Comparison of ENCODE assay signal across 7 cellular contexts in genomic region chr1:227971643-227972282, GRCh38. TPM values are rescaled to one million over a fixed set of nuclear protein-coding genes. Genes with fewer than 3 reads are reported as not detected.
"Had no signal": no experiment of that assay in that cellular context is flagged by ENCODE, and none has a peak within 500 bp of the region (broad histone marks: within the 10 kb centered on the region; RNA-seq: fewer than 3 reads in every experiment).

No MANE protein-coding gene starts in this region.

RNA-seq across cellular contexts. Expression of gene WNT9A, which starts 24.0 kb away (rescaled TPM):
- total RNA-seq: OCI-LY7 had no signal

RNA-seq across cellular contexts. Expression of gene WNT3A, which starts 35.0 kb away (rescaled TPM):
- total RNA-seq: M059J, NCI-H460, OCI-LY7, Right ventricle myocardium superior, RPMI7951, SJSA1 had no signal
- polyA plus RNA-seq: SK-N-SH had no signal
